ENCODE assay signal across 2 cellular contexts in the genomic region with DNA sequence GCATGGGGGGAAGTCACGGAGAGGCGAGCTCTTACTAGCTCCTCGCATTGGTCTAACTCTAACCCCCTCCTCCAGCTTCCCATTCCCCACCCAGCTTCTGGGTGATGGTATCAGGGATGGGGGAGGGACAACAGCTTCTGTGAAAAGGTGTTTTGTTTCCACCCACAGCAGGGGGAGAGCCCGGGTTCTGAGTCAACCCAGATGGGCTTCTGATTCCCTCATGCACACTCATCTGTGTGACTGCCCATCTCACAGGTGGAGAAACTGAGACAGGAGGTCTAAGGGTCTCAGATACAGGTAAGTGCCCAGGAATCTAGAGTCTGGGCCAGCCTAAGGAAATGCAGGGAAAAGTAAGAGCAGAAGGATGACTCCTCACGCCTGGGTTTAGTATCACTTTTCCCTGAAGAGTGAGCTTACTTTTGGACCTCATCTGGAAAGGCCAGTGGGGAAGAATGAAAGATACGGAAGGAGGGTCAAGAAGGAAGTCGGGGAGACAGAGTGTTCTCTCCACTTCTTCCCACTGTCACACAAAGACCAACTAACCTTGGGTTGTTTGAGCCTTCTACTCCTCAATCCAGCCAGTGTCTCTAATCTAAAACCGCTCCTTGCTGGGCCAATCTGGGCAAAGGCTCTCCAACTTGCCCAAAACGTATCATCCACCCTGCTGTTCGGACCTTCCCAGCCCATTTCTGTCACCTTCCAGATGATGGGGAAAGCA.
TF ChIP-seq lines count a peak whose summit lies in the region.

No MANE protein-coding gene starts in this region.

TF ChIP-seq in SK-N-SH, 30 proteins besides CTCF, POLR2A, EP300 and RAD21 (continued from another document):
- TF ChIP-seq, protein P1, sequence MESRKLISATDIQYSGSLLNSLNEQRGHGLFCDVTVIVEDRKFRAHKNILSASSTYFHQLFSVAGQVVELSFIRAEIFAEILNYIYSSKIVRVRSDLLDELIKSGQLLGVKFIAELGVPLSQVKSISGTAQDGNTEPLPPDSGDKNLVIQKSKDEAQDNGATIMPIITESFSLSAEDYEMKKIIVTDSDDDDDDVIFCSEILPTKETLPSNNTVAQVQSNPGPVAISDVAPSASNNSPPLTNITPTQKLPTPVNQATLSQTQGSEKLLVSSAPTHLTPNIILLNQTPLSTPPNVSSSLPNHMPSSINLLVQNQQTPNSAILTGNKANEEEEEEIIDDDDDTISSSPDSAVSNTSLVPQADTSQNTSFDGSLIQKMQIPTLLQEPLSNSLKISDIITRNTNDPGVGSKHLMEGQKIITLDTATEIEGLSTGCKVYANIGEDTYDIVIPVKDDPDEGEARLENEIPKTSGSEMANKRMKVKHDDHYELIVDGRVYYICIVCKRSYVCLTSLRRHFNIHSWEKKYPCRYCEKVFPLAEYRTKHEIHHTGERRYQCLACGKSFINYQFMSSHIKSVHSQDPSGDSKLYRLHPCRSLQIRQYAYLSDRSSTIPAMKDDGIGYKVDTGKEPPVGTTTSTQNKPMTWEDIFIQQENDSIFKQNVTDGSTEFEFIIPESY (IDR thresholded peaks at IDR 0.05; ENCODE audit: borderline replicate concordance, low read depth), result no peak
- TF ChIP-seq EZH2phosphoT487 (IDR thresholded peaks at IDR 0.05; ENCODE audit: borderline replicate concordance, low read depth) (no peak), ELF1 (IDR thresholded peaks at IDR 0.05) (no peak), SMC3 (IDR thresholded peaks at IDR 0.05; ENCODE audit: low read depth, low read length) (no peak), JUND (IDR thresholded peaks at IDR 0.05) (no peak), NFIC (IDR thresholded peaks at IDR 0.05; ENCODE audit: borderline replicate concordance) (no peak), POLR2AphosphoS5 (IDR thresholded peaks at IDR 0.05; ENCODE audit: low read depth, low read length) (no peak), FOXM1 (IDR thresholded peaks at IDR 0.05; ENCODE audit: low read depth) (no peak), YY1 (IDR thresholded peaks at IDR 0.05; ENCODE audit: low read depth) (no peak), RFX5 (IDR thresholded peaks at IDR 0.05; ENCODE audit: low read length) (no peak)
- TF ChIP-seq, protein P2, sequence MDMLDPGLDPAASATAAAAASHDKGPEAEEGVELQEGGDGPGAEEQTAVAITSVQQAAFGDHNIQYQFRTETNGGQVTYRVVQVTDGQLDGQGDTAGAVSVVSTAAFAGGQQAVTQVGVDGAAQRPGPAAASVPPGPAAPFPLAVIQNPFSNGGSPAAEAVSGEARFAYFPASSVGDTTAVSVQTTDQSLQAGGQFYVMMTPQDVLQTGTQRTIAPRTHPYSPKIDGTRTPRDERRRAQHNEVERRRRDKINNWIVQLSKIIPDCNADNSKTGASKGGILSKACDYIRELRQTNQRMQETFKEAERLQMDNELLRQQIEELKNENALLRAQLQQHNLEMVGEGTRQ (IDR thresholded peaks at IDR 0.05; ENCODE audit: borderline replicate concordance, low read depth, low read length), result no peak
- TF ChIP-seq, protein P3, sequence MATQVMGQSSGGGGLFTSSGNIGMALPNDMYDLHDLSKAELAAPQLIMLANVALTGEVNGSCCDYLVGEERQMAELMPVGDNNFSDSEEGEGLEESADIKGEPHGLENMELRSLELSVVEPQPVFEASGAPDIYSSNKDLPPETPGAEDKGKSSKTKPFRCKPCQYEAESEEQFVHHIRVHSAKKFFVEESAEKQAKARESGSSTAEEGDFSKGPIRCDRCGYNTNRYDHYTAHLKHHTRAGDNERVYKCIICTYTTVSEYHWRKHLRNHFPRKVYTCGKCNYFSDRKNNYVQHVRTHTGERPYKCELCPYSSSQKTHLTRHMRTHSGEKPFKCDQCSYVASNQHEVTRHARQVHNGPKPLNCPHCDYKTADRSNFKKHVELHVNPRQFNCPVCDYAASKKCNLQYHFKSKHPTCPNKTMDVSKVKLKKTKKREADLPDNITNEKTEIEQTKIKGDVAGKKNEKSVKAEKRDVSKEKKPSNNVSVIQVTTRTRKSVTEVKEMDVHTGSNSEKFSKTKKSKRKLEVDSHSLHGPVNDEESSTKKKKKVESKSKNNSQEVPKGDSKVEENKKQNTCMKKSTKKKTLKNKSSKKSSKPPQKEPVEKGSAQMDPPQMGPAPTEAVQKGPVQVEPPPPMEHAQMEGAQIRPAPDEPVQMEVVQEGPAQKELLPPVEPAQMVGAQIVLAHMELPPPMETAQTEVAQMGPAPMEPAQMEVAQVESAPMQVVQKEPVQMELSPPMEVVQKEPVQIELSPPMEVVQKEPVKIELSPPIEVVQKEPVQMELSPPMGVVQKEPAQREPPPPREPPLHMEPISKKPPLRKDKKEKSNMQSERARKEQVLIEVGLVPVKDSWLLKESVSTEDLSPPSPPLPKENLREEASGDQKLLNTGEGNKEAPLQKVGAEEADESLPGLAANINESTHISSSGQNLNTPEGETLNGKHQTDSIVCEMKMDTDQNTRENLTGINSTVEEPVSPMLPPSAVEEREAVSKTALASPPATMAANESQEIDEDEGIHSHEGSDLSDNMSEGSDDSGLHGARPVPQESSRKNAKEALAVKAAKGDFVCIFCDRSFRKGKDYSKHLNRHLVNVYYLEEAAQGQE (IDR thresholded peaks at IDR 0.05; ENCODE audit: low read depth, low read length), result no peak

TF ChIP-seq in SK-N-SH treated with all-trans-retinoic acid at 6 μM for 48 hours, 23 proteins besides CTCF, POLR2A, EP300 and RAD21 (continued from another document):
- TF ChIP-seq ZNF70 (CRISPR knock-in tag; IDR thresholded peaks at IDR 0.05) (no peak), OSR1 (CRISPR knock-in tag; IDR thresholded peaks at IDR 0.05) (no peak)
